ENCODE assay signal across 8 cellular contexts in the genomic region with DNA sequence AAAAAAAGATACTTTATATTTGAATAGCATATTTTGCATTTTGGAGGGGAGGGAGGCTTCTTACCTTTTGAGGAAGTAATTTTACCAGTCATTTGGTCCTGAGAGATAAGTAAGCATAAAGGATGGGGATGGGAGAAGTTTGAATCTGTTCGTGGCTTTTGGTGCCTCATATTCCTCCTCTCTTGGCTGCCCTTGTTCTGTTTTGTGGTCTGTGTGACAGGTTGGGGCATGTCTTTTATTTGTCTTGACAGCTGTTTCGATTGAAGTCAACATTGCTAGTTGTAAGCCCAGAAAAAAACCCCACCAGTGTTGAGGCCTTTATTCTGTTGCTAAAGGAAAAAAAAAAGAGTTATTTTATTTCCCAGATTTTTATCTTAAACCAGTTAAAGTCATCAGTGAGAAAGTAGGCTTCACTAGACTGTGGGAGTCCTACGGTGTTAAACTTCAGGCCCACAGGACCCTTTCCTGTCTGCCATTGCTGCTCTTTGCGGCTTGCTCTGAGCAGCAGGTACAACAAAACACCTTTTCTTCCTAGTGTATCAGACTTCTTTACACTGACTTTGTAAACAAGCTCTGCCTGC. TPM values are rescaled to one million over a fixed set of nuclear protein-coding genes. Genes with fewer than 3 reads are reported as not detected.
DNase-seq lines count a peak whose midpoint lies in the region; ATAC-seq and TF ChIP-seq lines count a peak whose summit lies in the region.

No MANE protein-coding gene starts in this region.

- H3F3A ChIP-seq in OCI-LY1 (ENCODE audit: insufficient read depth, low read length): peaks cover 6% of the 10 kb centered on the region; the same call in 1 of the 2 replicates

- H3K4me1 ChIP-seq in OCI-LY1 (ENCODE audit: insufficient read depth, low read length, severe bottlenecking): peaks cover 69% of the 10 kb centered on the region

- intact Hi-C loops in MCF 10A (cut with micrococcal nuclease) (no loop called here), dorsolateral prefrontal cortex (cut with DNase I) (no loop called here)

- H4K20me1 ChIP-seq in OCI-LY1 (ENCODE audit: insufficient read depth, low read length): no peaks in the 10 kb centered on the region

- ATAC-seq in HG03045 (IDR thresholded peaks at IDR 0.05; ENCODE audit: unreplicated experiment): peak; percentile 69
- ATAC-seq in stimulated activated naive B cell treated with anti-CD40 and anti-IgM and Interleukin-4, amounts not matched to agents 10 μg/mL and 1 μg/mL and 100 μg/mL, for 72 hours (replicated peaks): peak; percentile 99

- H3K9me3 ChIP-seq in OCI-LY1 (ENCODE audit: low read length): no peaks in the 10 kb centered on the region

- CTCF ChIA-PET in MCF 10A (lab: Yijun Ruan, JAX): interaction anchor here (0.7 to 5.9 kb wide), 4 partner anchors 11 to 51 kb away, joined by 3 to 38 read pairs (median 8); partner anchors contain the start of gene SLC7A6

- peak overlapping the region; percentile 54 for H3K4me2 ChIP-seq in OCI-LY1 (ENCODE audit: low read length)

- H3K27me3 ChIP-seq in OCI-LY1 (ENCODE audit: insufficient read depth, low read length) (no peaks in the 10 kb centered on the region), dorsolateral prefrontal cortex (no peaks in the 10 kb centered on the region)

- peaks cover 20% of the 10 kb centered on the region for H3K4me1 Mint-ChIP-seq in MCF 10A (ENCODE audit: insufficient read depth, unreplicated experiment)
- H3K4me1 Mint-ChIP-seq in stimulated activated naive B cell treated with anti-CD40 and anti-IgM and Interleukin-4, amounts not matched to agents 10 μg/mL and 1 μg/mL and 100 μg/mL, for 72 hours: peaks cover 35 to 60% of the 10 kb centered on the region in 2 donors

- BruUV-seq in MCF 10A (replicated peaks; lab: Mats Ljungman, UMichigan): TSS peak; percentile 13

- H2AFZ ChIP-seq in OCI-LY1 (ENCODE audit: low read length): no peak overlapping the region

- peaks cover 71% of the 10 kb centered on the region for H3K36me3 Mint-ChIP-seq in MCF 10A (ENCODE audit: insufficient read depth, unreplicated experiment)
- peaks cover 38 to 43% of the 10 kb centered on the region in 2 donors for H3K36me3 Mint-ChIP-seq in stimulated activated naive B cell treated with anti-CD40 and anti-IgM and Interleukin-4, amounts not matched to agents 10 μg/mL and 1 μg/mL and 100 μg/mL, for 72 hours

- H3K9me3 Mint-ChIP-seq in MCF 10A (ENCODE audit: unreplicated experiment): no peaks in the 10 kb centered on the region
- H3K9me3 Mint-ChIP-seq in stimulated activated naive B cell treated with anti-CD40 and anti-IgM and Interleukin-4, amounts not matched to agents 10 μg/mL and 1 μg/mL and 100 μg/mL, for 72 hours: no peaks in the 10 kb centered on the region

- POLR2A ChIA-PET in MCF 10A (lab: Yijun Ruan, JAX): interaction anchor here (1.0 to 3.5 kb wide), 8 partner anchors 10 to 39 kb away, joined by 3 to 30 read pairs (median 10); partner anchors contain the start of gene SLC7A6

- H3K4me3 ChIP-seq in OCI-LY1 (ENCODE audit: low read depth, low read length, poor library complexity, severe bottlenecking): peak overlapping the region; percentile 46
- H3K4me3 ChIP-seq in dorsolateral prefrontal cortex: no peak overlapping the region

- no peaks in the 10 kb centered on the region for H3K9me2 ChIP-seq in OCI-LY1 (ENCODE audit: low read depth, low read length)

- H3K27me3 Mint-ChIP-seq in MCF 10A (ENCODE audit: insufficient read depth, unreplicated experiment): no peaks in the 10 kb centered on the region
- no peaks in the 10 kb centered on the region for H3K27me3 Mint-ChIP-seq in stimulated activated naive B cell treated with anti-CD40 and anti-IgM and Interleukin-4, amounts not matched to agents 10 μg/mL and 1 μg/mL and 100 μg/mL, for 72 hours

- TF ChIP-seq CTCF in OCI-LY1 (IDR thresholded peaks at IDR 0.05; ENCODE audit: low read length): no peak
- TF ChIP-seq CTCF in MCF 10A (IDR thresholded peaks at IDR 0.05; ENCODE audit: unreplicated experiment): no peak
- no peak for TF ChIP-seq CTCF in dorsolateral prefrontal cortex (IDR thresholded peaks at IDR 0.05 in 54 of 56, conservative IDR thresholded peaks at IDR 0.05 in 2 of 56; ENCODE audit: low read depth in 1 of 56, partially characterized antibody in 56 of 56)

- peak overlapping the region; percentile 61 for H3K9ac ChIP-seq in OCI-LY1 (ENCODE audit: low read length)

- peak overlapping the region; percentile 77 for H3K27ac Mint-ChIP-seq in MCF 10A (ENCODE audit: low read depth, unreplicated experiment)
- H3K27ac Mint-ChIP-seq in stimulated activated naive B cell treated with anti-CD40 and anti-IgM and Interleukin-4, amounts not matched to agents 10 μg/mL and 1 μg/mL and 100 μg/mL, for 72 hours: peak overlapping the region; percentile 65

- no peak overlapping the region for H3K4me3 Mint-ChIP-seq in MCF 10A (ENCODE audit: unreplicated experiment)
- H3K4me3 Mint-ChIP-seq in stimulated activated naive B cell treated with anti-CD40 and anti-IgM and Interleukin-4, amounts not matched to agents 10 μg/mL and 1 μg/mL and 100 μg/mL, for 72 hours: peak overlapping the region in 1 of 2 donors; percentile 63

- peaks cover 3% of the 10 kb centered on the region; the same call in 1 of the 2 replicates for H3K79me2 ChIP-seq in OCI-LY1 (ENCODE audit: insufficient read depth, low read length)

- H3K27ac ChIP-seq in OCI-LY1 (ENCODE audit: low read depth, low read length, poor library complexity, severe bottlenecking): peak overlapping the region; percentile 98
- peak overlapping the region in 6 of 59 donors; percentile 7 to 41 (median 24) for H3K27ac ChIP-seq in dorsolateral prefrontal cortex

- H3K36me3 ChIP-seq in OCI-LY1 (ENCODE audit: insufficient read depth, low read length): peaks cover 43% of the 10 kb centered on the region

- DNase-seq in NCI-H748 (lab: John Stamatoyannopoulos, UW; ENCODE audit: unreplicated experiment): peak; percentile 52
- no peak for DNase-seq in NCI-H748 treated with DMSO at 0.1 percent for 48 hours (lab: John Stamatoyannopoulos, UW)
- DNase-seq in MCF 10A (ENCODE audit: unreplicated experiment): peak; percentile 71
- DNase-seq in stimulated activated naive B cell treated with anti-CD40 and anti-IgM and Interleukin-4, amounts not matched to agents 10 μg/mL and 1 μg/mL and 100 μg/mL, for 72 hours: peak; percentile 54
- no peak for DNase-seq in dorsolateral prefrontal cortex
- no peak for DNase-seq in 8988T

RNA-seq across cellular contexts. Expression of gene SLC7A6, which starts 11.4 kb away (rescaled TPM):
- total RNA-seq in MCF 10A (2022): 45.3 and 61.0 TPM in 2 replicates
- 10 to 100 TPM; 21.3 to 61.6 (median 36.3) TPM for total RNA-seq in dorsolateral prefrontal cortex

RNA-seq across cellular contexts. Expression of gene PLA2G15, which starts 30.5 kb away (rescaled TPM):
- 4.6 and 6.4 TPM in 2 replicates for total RNA-seq in MCF 10A (2022)
- 10 to 100 TPM; 13.4 to 34.2 (median 20.2) TPM for total RNA-seq in dorsolateral prefrontal cortex

RNA-seq across cellular contexts. Expression of gene SLC7A6OS, which starts 35.0 kb away (rescaled TPM):
- total RNA-seq in MCF 10A (2022) (19.4 and 20.4 TPM in 2 replicates), dorsolateral prefrontal cortex (10 to 100 TPM; 11.9 to 33.6 (median 20.1) TPM)

RNA-seq across cellular contexts. Expression of gene PRMT7, which starts 35.1 kb away (rescaled TPM):
- 28.0 and 33.2 TPM in 2 replicates for total RNA-seq in MCF 10A (2022)
- total RNA-seq in dorsolateral prefrontal cortex: 100 to 1,000 TPM in 7 of 120 experiments, 10 to 100 TPM in 113; 48.9 to 123 (median 70.7) TPM

RNA-seq across cellular contexts. Expression of gene ESRP2, which starts 39.8 kb away (rescaled TPM):
- total RNA-seq in MCF 10A (2022): 42.7 and 48.8 TPM in 2 replicates
- 1 to 10 TPM in 7 of 120 experiments, under 1 TPM in 39, not detected in 74; 0.10 to 3.0 (median 0.37) TPM for total RNA-seq in dorsolateral prefrontal cortex

Comparison
In these comparisons a context has a peak if more than half of its experiments do, and no peak if none do; other contexts are left out.
1. DNase-seq: peak in NCI-H748 (single experiment), MCF 10A (single experiment) and stimulated activated naive B cell treated with anti-CD40 and anti-IgM and Interleukin-4, amounts not matched to agents 10 μg/mL and 1 μg/mL and 100 μg/mL, for 72 hours (single experiment); none in NCI-H748 treated with DMSO at 0.1 percent for 48 hours (single experiment), dorsolateral prefrontal cortex (0 of 10) and 8988T (single experiment).